Comparison of ENCODE assay signal across 18 cellular contexts in the genomic region with DNA sequence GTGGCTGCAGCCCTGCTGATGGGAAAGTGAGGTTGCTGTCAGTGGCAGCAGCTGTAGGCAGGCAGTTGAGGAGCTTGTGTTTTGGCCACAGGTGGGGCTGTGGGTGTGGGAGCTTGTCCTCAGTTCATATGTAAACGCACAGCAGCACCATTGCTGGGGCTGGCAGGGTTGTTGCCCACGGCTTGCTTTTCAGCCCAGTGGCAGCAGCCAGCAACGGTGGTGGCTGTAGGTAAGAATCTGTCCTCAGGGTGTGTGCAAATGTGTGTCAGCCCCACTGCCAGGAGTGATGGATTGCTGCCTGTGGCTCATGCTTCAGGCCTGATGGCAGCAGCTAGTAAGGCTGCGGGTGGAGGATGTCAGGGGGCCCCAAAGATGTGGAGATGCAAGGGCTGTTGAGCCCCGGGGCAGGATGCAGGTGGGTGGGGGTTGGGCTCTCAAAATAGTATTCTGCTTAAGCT.
A peak's percentile ranks its signal among the peaks of the same experiment; 100 is the strongest.
DNase-seq lines count a peak whose midpoint lies in the region; ATAC-seq lines count a peak whose summit lies in the region.
"Had no signal": no experiment of that assay in that cellular context is flagged by ENCODE, and none has a peak within 500 bp of the region (broad histone marks: within the 10 kb centered on the region; RNA-seq: fewer than 3 reads in every experiment).

No MANE protein-coding gene starts in this region.

- no peaks in the 10 kb centered on the region for H3K27me3 ChIP-seq in BLaER1
- H3K27me3 ChIP-seq: gastroesophageal sphincter, SJCRH30 had no signal

- no peaks in the 10 kb centered on the region for H3K27me3 Mint-ChIP-seq in T-helper 1 cell treated with Interleukin-12 subunit alpha and Interleukin-12 subunit beta and Interleukin-4 antibody, amounts not matched to agents 30 μg/mL and 1 μg/mL, for 36 hours (ENCODE audit: low read depth)

- H3K9ac ChIP-seq in BLaER1: no peak overlapping the region; the same call in 1 of the 2 replicates

- peaks cover 46% of the 10 kb centered on the region for H3K4me1 Mint-ChIP-seq in T-helper 1 cell treated with Interleukin-12 subunit alpha and Interleukin-12 subunit beta and Interleukin-4 antibody, amounts not matched to agents 30 μg/mL and 1 μg/mL, for 36 hours (ENCODE audit: low read depth)
- H3K4me1 Mint-ChIP-seq: activated B cell treated with CpG ODN at 0.5 μM for 24 hours, T-helper 17 cell had no signal

- H4K20me1 ChIP-seq in BLaER1: no peaks in the 10 kb centered on the region

- peak overlapping the region; percentile 76 for H3K4me3 Mint-ChIP-seq in T-helper 1 cell treated with Interleukin-12 subunit alpha and Interleukin-12 subunit beta and Interleukin-4 antibody, amounts not matched to agents 30 μg/mL and 1 μg/mL, for 36 hours
- H3K4me3 Mint-ChIP-seq: activated B cell treated with CpG ODN at 0.5 μM for 24 hours, T-helper 17 cell had no signal

- H3K9me3 ChIP-seq in BLaER1: no peaks in the 10 kb centered on the region
- H3K9me3 ChIP-seq: gastroesophageal sphincter, left ventricle myocardium inferior, SJCRH30 had no signal

- peak overlapping the region; percentile 47; the same call in 1 of the 2 replicates for H3K27ac ChIP-seq in BLaER1
- H3K27ac ChIP-seq: gastroesophageal sphincter, left ventricle myocardium inferior, SJCRH30 had no signal

- H3K4me1 ChIP-seq in BLaER1: peaks cover 29% of the 10 kb centered on the region
- H3K4me1 ChIP-seq: left ventricle myocardium inferior, SJCRH30 had no signal

- peak; percentile 84 for DNase-seq in ELF-1 (ENCODE audit: low read depth, low spot score)
- peak; percentile 10 for DNase-seq in iPS-NIHi7 (ENCODE audit: extremely low spot score)
- no peak for DNase-seq in posterior vena cava (ENCODE audit: low spot score)
- no peak for DNase-seq in RKO (ENCODE audit: low spot score)
- DNase-seq: activated B cell treated with CpG ODN at 0.5 μM for 24 hours, amniotic stem cell, caudate nucleus, erythroblast, left ventricle myocardium inferior, NCI-H2081 treated with DMSO at 0.1 percent for 48 hours, nucleus accumbens, PC-3, SJCRH30, T-helper 17 cell had no signal

- peak overlapping the region; percentile 80 for H3K4me2 ChIP-seq in BLaER1

- H3K27ac Mint-ChIP-seq in T-helper 1 cell treated with Interleukin-12 subunit alpha and Interleukin-12 subunit beta and Interleukin-4 antibody, amounts not matched to agents 30 μg/mL and 1 μg/mL, for 36 hours: peak overlapping the region; percentile 85
- H3K27ac Mint-ChIP-seq: activated B cell treated with CpG ODN at 0.5 μM for 24 hours, T-helper 17 cell had no signal

- no peaks in the 10 kb centered on the region for H3K9me3 Mint-ChIP-seq in T-helper 1 cell treated with Interleukin-12 subunit alpha and Interleukin-12 subunit beta and Interleukin-4 antibody, amounts not matched to agents 30 μg/mL and 1 μg/mL, for 36 hours
- H3K9me3 Mint-ChIP-seq: activated B cell treated with CpG ODN at 0.5 μM for 24 hours had no signal

- H3K36me3 Mint-ChIP-seq in T-helper 1 cell treated with Interleukin-12 subunit alpha and Interleukin-12 subunit beta and Interleukin-4 antibody, amounts not matched to agents 30 μg/mL and 1 μg/mL, for 36 hours (ENCODE audit: low read depth): no peaks in the 10 kb centered on the region

- ATAC-seq in HG02610 (IDR thresholded peaks at IDR 0.05; ENCODE audit: unreplicated experiment): no peak
- ATAC-seq: gastroesophageal sphincter, PC-3, T-helper 17 cell had no signal

- H3K36me3 ChIP-seq in BLaER1: no peaks in the 10 kb centered on the region
- H3K36me3 ChIP-seq: gastroesophageal sphincter, left ventricle myocardium inferior, SJCRH30 had no signal

- H3K4me3 ChIP-seq in BLaER1: no peak overlapping the region
- H3K4me3 ChIP-seq: gastroesophageal sphincter, left ventricle myocardium inferior, SJCRH30 had no signal

- intact Hi-C loops in posterior vena cava (cut with DNase I): no loop called here

Comparison
In these comparisons a context has a peak if more than half of its experiments do, and no peak if none do; other contexts are left out.
1. DNase-seq: peak in ELF-1 (single experiment) and iPS-NIHi7 (single experiment); none in posterior vena cava (single experiment) and RKO (single experiment).